ENCODE assay signal across 16 cellular contexts in the genomic region with DNA sequence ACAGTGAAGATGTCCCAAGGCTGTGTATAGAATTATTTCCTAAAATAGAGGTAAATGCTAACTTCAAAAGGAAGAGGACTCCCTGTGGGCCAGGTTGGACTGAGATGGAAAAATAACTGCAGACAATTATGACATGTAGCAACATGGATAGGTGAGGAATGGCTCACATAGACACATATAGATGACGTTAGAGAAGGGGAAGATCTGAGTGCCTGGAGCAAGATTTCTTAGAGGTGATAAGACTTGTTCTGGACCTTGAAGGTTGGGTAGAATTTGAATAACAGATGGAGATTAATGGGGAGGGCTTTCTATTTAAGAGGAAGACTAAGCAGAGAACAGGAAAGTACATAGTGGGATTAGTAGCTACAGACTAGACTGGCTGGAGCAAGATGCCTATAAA.
DNase-seq lines count a peak whose midpoint lies in the region; FAIRE-seq and TF ChIP-seq lines count a peak whose summit lies in the region.
"Had no signal": no experiment of that assay in that cellular context is flagged by ENCODE, and none has a peak within 500 bp of the region (broad histone marks: within the 10 kb centered on the region; RNA-seq: fewer than 3 reads in every experiment).

No MANE protein-coding gene starts in this region.

- H3K9me1 ChIP-seq in keratinocyte (ENCODE audit: control insufficient read depth, extremely low read depth, insufficient read depth, low read length): no peaks in the 10 kb centered on the region

- DNase-seq in D721Med (ENCODE audit: insufficient read length, low spot score) (no peak), NCI-H82 (lab: John Stamatoyannopoulos, UW) (peak; percentile 78), epithelial cell of esophagus (ENCODE audit: low read depth) (peak; percentile 86), keratinocyte (ENCODE audit: low read depth, low spot score) (peak; percentile 28), colonic mucosa (no peak)
- no peak for DNase-seq in stimulated activated CD4-positive, alpha-beta T cell treated with anti-CD3 and anti-CD28 coated beads, Interleukin-2, amount 100 ng/mL, for 24 hours
- DNase-seq in activated naive CD4-positive, alpha-beta T cell treated with Interleukin-2 at 50 U/mL for 16 hours: no peak
- DNase-seq: C1 segment of cervical spinal cord; Calu3; CD4-positive, alpha-beta T cell; DMS79; GM23248 had no signal

- H2AFZ ChIP-seq in keratinocyte (ENCODE audit: control insufficient read depth, low read length): no peak overlapping the region
- H2AFZ ChIP-seq: GM23248 had no signal

- no peak overlapping the region for H3K4me3 ChIP-seq in epithelial cell of esophagus (ENCODE audit: low read length)
- no peak overlapping the region for H3K4me3 ChIP-seq in keratinocyte (ENCODE audit: control insufficient read depth in 2 of 3, extremely low read depth in 1 of 3, insufficient read depth in 2 of 3, low read depth in 1 of 3, low read length in 3 of 3)
- H3K4me3 ChIP-seq in colonic mucosa: no peak overlapping the region
- H3K4me3 ChIP-seq: GM12878, GM23248 had no signal

- H3K79me2 ChIP-seq in keratinocyte (ENCODE audit: control insufficient read depth, insufficient read depth, low read length): peaks cover 40% of the 10 kb centered on the region

- H3K9ac ChIP-seq in keratinocyte (ENCODE audit: control insufficient read depth, extremely low read depth, insufficient read depth, low read length): no peak overlapping the region
- H3K9ac ChIP-seq in colonic mucosa (ENCODE audit: low read depth in 2 of 2, low read length in 2 of 2): no peak overlapping the region
- H3K9ac ChIP-seq: GM23248 had no signal

- H3K27me3 ChIP-seq in keratinocyte (ENCODE audit: control insufficient read depth, extremely low read depth, insufficient read depth, low read length): no peaks in the 10 kb centered on the region
- no peaks in the 10 kb centered on the region for H3K27me3 ChIP-seq in colonic mucosa

- FAIRE-seq in D721Med (lab: Jason Lieb, UNC) (peak; percentile 29), keratinocyte (lab: Jason Lieb, UNC) (peak; percentile 93)
- FAIRE-seq: A204.1, GM12878, GM18507, H54 had no signal

- dilution Hi-C loops in keratinocyte (cut with MboI; ENCODE audit: extremely low pct_ligation_motif_present, low sequenced_read_pairs): no loop called here

- H3K4me1 ChIP-seq in keratinocyte (ENCODE audit: control insufficient read depth, extremely low read depth, insufficient read depth, low read length) (peaks cover 22% of the 10 kb centered on the region), colonic mucosa (no peaks in the 10 kb centered on the region)

- H4K20me1 ChIP-seq in keratinocyte (ENCODE audit: control insufficient read depth, extremely low read depth, insufficient read depth, low read length): no peaks in the 10 kb centered on the region

- H3K4me2 ChIP-seq in keratinocyte (ENCODE audit: control insufficient read depth, extremely low read depth, insufficient read depth, low read depth, low read length): peak overlapping the region; percentile 30

- H3K9me3 ChIP-seq in keratinocyte (ENCODE audit: control insufficient read depth, low read depth, low read length) (no peaks in the 10 kb centered on the region), colonic mucosa (no peaks in the 10 kb centered on the region)

- no peak overlapping the region for H3K27ac ChIP-seq in keratinocyte (ENCODE audit: control insufficient read depth, insufficient read depth, low read length)
- no peak overlapping the region for H3K27ac ChIP-seq in colonic mucosa
- H3K27ac ChIP-seq: GM23248 had no signal

- no peak for TF ChIP-seq CTCF in D721Med (IDR thresholded peaks at IDR 0.05; ENCODE audit: insufficient read depth, missing control alignments)
- TF ChIP-seq CTCF in epithelial cell of esophagus (IDR thresholded peaks at IDR 0.05; ENCODE audit: insufficient read depth, low read depth, low read length, missing control alignments): no peak
- TF ChIP-seq CTCF in keratinocyte (optimal IDR thresholded peaks at IDR 0.05 in 1 of 3, IDR thresholded peaks at IDR 0.05 in 1 of 3, conservative IDR thresholded peaks at IDR 0.05 in 1 of 3; ENCODE audit: extremely low read depth in 1 of 3, insufficient read depth in 2 of 3, low read length in 3 of 3): no peak
- no peak for TF ChIP-seq CTCF in colonic mucosa (IDR thresholded peaks at IDR 0.05)

- H3K36me3 ChIP-seq in keratinocyte (ENCODE audit: control insufficient read depth in 2 of 2, extremely low read depth in 1 of 2, insufficient read depth in 2 of 2, low read length in 2 of 2) (no peaks in the 10 kb centered on the region), colonic mucosa (no peaks in the 10 kb centered on the region)

- intact Hi-C loops in colonic mucosa (cut with DNase I): no loop called here

Comparison
In these comparisons a context has a peak if more than half of its experiments do, and no peak if none do; other contexts are left out.
1. DNase-seq: peak in NCI-H82 (single experiment), epithelial cell of esophagus (single experiment) and keratinocyte (single experiment); none in D721Med (single experiment), stimulated activated CD4-positive, alpha-beta T cell treated with anti-CD3 and anti-CD28 coated beads, Interleukin-2, amount 100 ng/mL, for 24 hours (0 of 2), colonic mucosa (single experiment) and activated naive CD4-positive, alpha-beta T cell treated with Interleukin-2 at 50 U/mL for 16 hours (single experiment).